Comparison of ENCODE assay signal across 8 cellular contexts in the genomic region with DNA sequence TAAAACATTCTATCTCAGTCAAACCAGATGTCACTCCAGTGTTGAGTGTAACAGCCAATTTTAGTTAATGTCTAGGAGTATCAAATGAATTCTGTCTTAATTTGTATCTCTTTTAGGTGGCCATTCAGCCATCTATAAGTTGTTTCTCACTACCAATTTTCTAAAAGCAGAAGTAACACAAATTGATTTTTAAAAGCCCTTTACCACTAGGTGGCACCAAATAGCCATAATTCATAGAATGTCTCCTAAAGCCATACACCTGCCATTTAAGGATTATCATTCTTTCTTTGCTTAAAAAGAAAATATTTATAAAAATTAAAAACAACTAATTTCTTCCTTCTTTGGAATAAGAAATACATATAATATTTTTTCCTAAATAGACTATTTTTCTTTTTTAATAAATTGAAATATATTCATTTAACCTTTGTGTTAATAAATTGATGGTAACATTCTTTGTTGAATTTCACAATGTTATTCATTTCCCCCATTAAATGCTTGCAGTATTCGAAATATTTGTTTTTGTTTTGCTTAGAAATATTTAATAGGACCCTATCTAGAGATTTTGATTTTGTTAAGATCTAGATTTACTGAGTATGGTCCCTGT.
DNase-seq lines count a peak whose midpoint lies in the region; ATAC-seq and TF ChIP-seq lines count a peak whose summit lies in the region.

No MANE protein-coding gene starts in this region.

- peak; percentile 83 for DNase-seq in ACHN
- DNase-seq in GM12865 (ENCODE audit: low read depth) = peak; percentile 72
- peak; percentile 76 for DNase-seq in NCI-H1092 treated with DMSO at 0.1 percent for 48 hours (lab: John Stamatoyannopoulos, UW)
- peak; percentile 33 to 76 for DNase-seq in fibroblast of lung (ENCODE audit: low read depth in 2 of 2)
- DNase-seq in pons (ENCODE audit: low spot score) = peak; percentile 87
- DNase-seq in activated naive CD8-positive, alpha-beta T cell treated with anti-CD3 and anti-CD28 coated beads for 36 hours = no peak

- in situ Hi-C loops in ACHN (cut with HindIII; ENCODE audit: low pct_ligation_motif_present, low pct_unique_long_range_greater_than_20kb, low sequenced_read_pairs) = no loop called here

- ATAC-seq in HG02759 (IDR thresholded peaks at IDR 0.05; ENCODE audit: unreplicated experiment) (peak; percentile 82), SK-N-SH treated with all-trans-retinoic acid at 6 μM for 48 hours (peak; percentile 74)

- no peak overlapping the region for H3K27ac ChIP-seq in fibroblast of lung (ENCODE audit: insufficient read depth, low read length)

- H3K27me3 Mint-ChIP-seq in activated naive CD8-positive, alpha-beta T cell treated with anti-CD3 and anti-CD28 coated beads for 36 hours = peaks cover 8% of the 10 kb centered on the region

- no peak overlapping the region for H2AFZ ChIP-seq in fibroblast of lung (ENCODE audit: low read length)

- no peak overlapping the region for H3K9ac ChIP-seq in fibroblast of lung (ENCODE audit: insufficient read depth, low read length)

- no peaks in the 10 kb centered on the region for H3K9me3 ChIP-seq in fibroblast of lung (ENCODE audit: control insufficient read depth, insufficient read depth, low read depth, low read length)

- H3K27me3 ChIP-seq in fibroblast of lung (ENCODE audit: control insufficient read depth, insufficient read depth, low read length) = no peaks in the 10 kb centered on the region

- H3K9me3 Mint-ChIP-seq in activated naive CD8-positive, alpha-beta T cell treated with anti-CD3 and anti-CD28 coated beads for 36 hours = no peaks in the 10 kb centered on the region

- H3K36me3 ChIP-seq in fibroblast of lung (ENCODE audit: control insufficient read depth, insufficient read depth, low read length) = no peaks in the 10 kb centered on the region

- no peaks in the 10 kb centered on the region for H3K36me3 Mint-ChIP-seq in activated naive CD8-positive, alpha-beta T cell treated with anti-CD3 and anti-CD28 coated beads for 36 hours

- H3K4me1 Mint-ChIP-seq in activated naive CD8-positive, alpha-beta T cell treated with anti-CD3 and anti-CD28 coated beads for 36 hours = no peaks in the 10 kb centered on the region

- no peak overlapping the region for H3K4me3 ChIP-seq in GM12865 (ENCODE audit: low read depth, low read length)
- H3K4me3 ChIP-seq in fibroblast of lung (replicated peaks in 1 of 4; ENCODE audit: control extremely low read depth in 1 of 4, insufficient read depth in 1 of 4, low read depth in 3 of 4, low read length in 4 of 4) = no peak overlapping the region

- no peaks in the 10 kb centered on the region for H3K79me2 ChIP-seq in fibroblast of lung (ENCODE audit: control insufficient read depth, insufficient read depth, low read length)

- H3K27ac Mint-ChIP-seq in activated naive CD8-positive, alpha-beta T cell treated with anti-CD3 and anti-CD28 coated beads for 36 hours = no peak overlapping the region

- H3K4me2 ChIP-seq in fibroblast of lung (ENCODE audit: extremely low read depth, insufficient read depth, low read length) = no peak overlapping the region

- TF ChIP-seq CTCF in GM12865 (IDR thresholded peaks at IDR 0.05; ENCODE audit: insufficient read depth, low read depth, low read length, missing control alignments) (peak; percentile 50), fibroblast of lung (conservative IDR thresholded peaks at IDR 0.05 in 1 of 2, IDR thresholded peaks at IDR 0.05 in 1 of 2; ENCODE audit: low read depth in 1 of 2, low read length in 2 of 2) (peak; percentile 31 to 57)

- H3K4me1 ChIP-seq in fibroblast of lung (ENCODE audit: control insufficient read depth, extremely low read depth, insufficient read depth, low read length) = no peaks in the 10 kb centered on the region

- no peaks in the 10 kb centered on the region for H4K20me1 ChIP-seq in fibroblast of lung (ENCODE audit: control insufficient read depth, extremely low read depth, insufficient read depth, low read length)

- no peak overlapping the region for H3K4me3 Mint-ChIP-seq in activated naive CD8-positive, alpha-beta T cell treated with anti-CD3 and anti-CD28 coated beads for 36 hours

TF ChIP-seq in SK-N-SH treated with all-trans-retinoic acid at 6 μM for 48 hours, 23 proteins besides CTCF, POLR2A, EP300 and RAD21:
- no peak for TF ChIP-seq BACH2 (CRISPR knock-in tag; IDR thresholded peaks at IDR 0.05; ENCODE audit: borderline replicate concordance)
- no peak for TF ChIP-seq CSDC2 (CRISPR knock-in tag; IDR thresholded peaks at IDR 0.05)
- TF ChIP-seq SNAI2 (CRISPR knock-in tag; IDR thresholded peaks at IDR 0.05) = no peak
- TF ChIP-seq ZFP30 (CRISPR knock-in tag; IDR thresholded peaks at IDR 0.05) = no peak
- TF ChIP-seq, protein P1, sequence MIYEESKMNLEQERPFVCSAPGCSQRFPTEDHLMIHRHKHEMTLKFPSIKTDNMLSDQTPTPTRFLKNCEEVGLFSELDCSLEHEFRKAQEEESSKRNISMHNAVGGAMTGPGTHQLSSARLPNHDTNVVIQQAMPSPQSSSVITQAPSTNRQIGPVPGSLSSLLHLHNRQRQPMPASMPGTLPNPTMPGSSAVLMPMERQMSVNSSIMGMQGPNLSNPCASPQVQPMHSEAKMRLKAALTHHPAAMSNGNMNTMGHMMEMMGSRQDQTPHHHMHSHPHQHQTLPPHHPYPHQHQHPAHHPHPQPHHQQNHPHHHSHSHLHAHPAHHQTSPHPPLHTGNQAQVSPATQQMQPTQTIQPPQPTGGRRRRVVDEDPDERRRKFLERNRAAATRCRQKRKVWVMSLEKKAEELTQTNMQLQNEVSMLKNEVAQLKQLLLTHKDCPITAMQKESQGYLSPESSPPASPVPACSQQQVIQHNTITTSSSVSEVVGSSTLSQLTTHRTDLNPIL (CRISPR knock-in tag; IDR thresholded peaks at IDR 0.05; ENCODE audit: low read depth) = no peak
- no peak for TF ChIP-seq TCF4 (CRISPR knock-in tag; IDR thresholded peaks at IDR 0.05; ENCODE audit: borderline replicate concordance)
- TF ChIP-seq GLIS3 (CRISPR knock-in tag; IDR thresholded peaks at IDR 0.05) = no peak
